16 cellular contexts compared by ENCODE assay signal in the genomic region with DNA sequence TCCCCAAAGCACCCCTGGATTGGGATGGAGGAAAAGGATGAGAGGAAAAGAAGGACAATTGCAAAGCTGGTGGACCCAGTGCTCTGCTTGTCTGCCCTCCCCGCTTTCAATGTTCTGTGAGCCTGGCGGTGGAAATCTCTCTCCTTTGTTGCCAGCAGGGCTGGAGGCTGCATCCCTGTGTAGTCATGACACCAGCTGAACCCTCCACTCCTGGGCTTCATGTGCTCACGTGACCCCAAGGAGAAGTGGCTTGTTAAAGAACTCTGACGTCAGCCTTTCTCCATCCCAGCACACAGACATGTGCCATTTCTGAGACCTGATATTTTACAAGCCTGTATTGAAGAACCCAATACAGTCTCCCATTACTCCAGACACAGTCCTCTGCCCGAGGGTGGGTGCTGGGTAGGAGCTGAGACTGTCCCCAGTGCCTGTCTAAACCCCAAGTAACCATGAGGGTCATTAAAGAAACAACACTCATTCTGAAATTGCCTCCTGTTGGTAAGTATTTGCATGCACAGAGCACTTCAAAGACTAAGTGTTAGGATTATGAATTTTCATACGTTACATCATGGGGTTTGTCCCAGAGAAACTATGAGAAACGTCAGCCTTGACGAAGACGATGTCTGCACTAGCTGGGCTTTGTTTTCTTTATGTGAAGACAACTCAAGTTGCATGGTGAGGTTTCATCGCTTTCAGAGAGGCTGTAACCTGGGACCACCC. TPM values are rescaled to one million over a fixed set of nuclear protein-coding genes. Genes with fewer than 3 reads are reported as not detected.
DNase-seq lines count a peak whose midpoint lies in the region; ATAC-seq and TF ChIP-seq lines count a peak whose summit lies in the region.
"Had no signal": no experiment of that assay in that cellular context is flagged by ENCODE, and none has a peak within 500 bp of the region (broad histone marks: within the 10 kb centered on the region; RNA-seq: fewer than 3 reads in every experiment).

No MANE protein-coding gene starts in this region.

- H4K20me1 ChIP-seq in IMR-90 (ENCODE audit: insufficient read depth, low read length): no peaks in the 10 kb centered on the region

- no peak overlapping the region for H3K18ac ChIP-seq in IMR-90 (ENCODE audit: low read depth, low read length)

- BruUV-seq in IMR-90 (replicated peaks; lab: Mats Ljungman, UMichigan): no TSS peak

- no peak overlapping the region for H3K4me3 Mint-ChIP-seq in neural crest cell
- H3K4me3 Mint-ChIP-seq: activated CD4-positive, alpha-beta memory T cell treated with anti-CD3 and anti-CD28 coated beads, Interleukin-2, amount 10 ng/mL, durations not matched to agents 7 days and 5 days; T-helper 17 cell had no signal

- H3K27me3 ChIP-seq in IMR-90 (ENCODE audit: control insufficient read depth, insufficient read depth, low read length) (peaks cover 13% of the 10 kb centered on the region), RWPE2 (ENCODE audit: insufficient read depth, poor library complexity, severe bottlenecking) (no peaks in the 10 kb centered on the region), foreskin keratinocyte (peaks cover 26% of the 10 kb centered on the region)
- H3K27me3 ChIP-seq: dorsolateral prefrontal cortex, gastroesophageal sphincter, ovary had no signal

- no peaks in the 10 kb centered on the region for H3K9me3 Mint-ChIP-seq in neural crest cell
- H3K9me3 Mint-ChIP-seq: activated CD4-positive, alpha-beta memory T cell treated with anti-CD3 and anti-CD28 coated beads, Interleukin-2, amount 10 ng/mL, durations not matched to agents 7 days and 5 days had no signal

- DNase-seq in NOMO-1 treated with DMSO at 0.1 percent for 48 hours (lab: John Stamatoyannopoulos, UW; ENCODE audit: unreplicated experiment) (peak; percentile 6), NOMO-1 (lab: John Stamatoyannopoulos, UW; ENCODE audit: unreplicated experiment in 2 of 2) (no peak), IMR-90 (peak; percentile 5), RWPE2 (ENCODE audit: low spot score) (peak; percentile 26), neural crest cell (ENCODE audit: low read depth, low spot score) (no peak), foreskin keratinocyte (no peak), HUDEP-2 (lab: John Stamatoyannopoulos, UW; ENCODE audit: unreplicated experiment in 76 of 76) (no peak)
- DNase-seq: activated CD4-positive, alpha-beta memory T cell treated with anti-CD3 and anti-CD28 coated beads, Interleukin-2, amount 10 ng/mL, durations not matched to agents 7 days and 5 days; dorsolateral prefrontal cortex; GF-D8; NCI-H526 treated with DMSO at 0.1 percent for 48 hours; ovary; stimulated activated naive CD4-positive, alpha-beta T cell; T-helper 17 cell had no signal

- H3K4me1 ChIP-seq in IMR-90 (ENCODE audit: control insufficient read depth, insufficient read depth, low read length): no peaks in the 10 kb centered on the region
- H3K4me1 ChIP-seq in RWPE2 (ENCODE audit: insufficient read depth, poor library complexity, severe bottlenecking): no peaks in the 10 kb centered on the region
- no peaks in the 10 kb centered on the region for H3K4me1 ChIP-seq in foreskin keratinocyte
- H3K4me1 ChIP-seq: gastroesophageal sphincter had no signal

- H3K27me3 Mint-ChIP-seq in neural crest cell (ENCODE audit: low read depth): no peaks in the 10 kb centered on the region

- no peak overlapping the region for H4K91ac ChIP-seq in IMR-90 (ENCODE audit: insufficient read depth, low read depth, low read length)

- no peak overlapping the region for H2BK5ac ChIP-seq in IMR-90 (ENCODE audit: low read depth, low read length, poor library complexity, severe bottlenecking)

- no peak overlapping the region for H2AFZ ChIP-seq in IMR-90 (replicated peaks; ENCODE audit: low read length, poor library complexity)

- H2BK120ac ChIP-seq in IMR-90 (ENCODE audit: low read depth, low read length): no peak overlapping the region

- intact Hi-C loops in IMR-90 (cut with micrococcal nuclease): no loop called here

- in situ Hi-C loops in IMR-90 (cut with MboI; ENCODE audit: low sequenced_read_pairs): no loop called here

- ATAC-seq in IMR-90 (ENCODE audit: low read depth): no peak
- no peak; the same call in 2 of the 3 replicates for ATAC-seq in RWPE2 (ENCODE audit: low read depth)
- no peak for ATAC-seq in foreskin keratinocyte
- no peak for ATAC-seq in HG03565 (IDR thresholded peaks at IDR 0.05; ENCODE audit: unreplicated experiment)
- ATAC-seq: gastroesophageal sphincter, T-helper 17 cell had no signal

- no peak overlapping the region for H3K56ac ChIP-seq in IMR-90 (ENCODE audit: extremely low read depth, insufficient read depth, low read length)

- TF ChIP-seq CTCF in IMR-90 (conservative IDR thresholded peaks at IDR 0.05; ENCODE audit: low read depth, low read length) (0 out of 2 replicates have a peak, but pooled peaks have one; percentile 1), RWPE2 (IDR thresholded peaks at IDR 0.05; ENCODE audit: poor library complexity, severe bottlenecking) (no peak), neural crest cell (conservative IDR thresholded peaks at IDR 0.05) (no peak), foreskin keratinocyte (conservative IDR thresholded peaks at IDR 0.05) (no peak)

- no peak overlapping the region for H3K4ac ChIP-seq in IMR-90 (ENCODE audit: low read depth, low read length)

- no peak overlapping the region for H3K27ac ChIP-seq in IMR-90 (ENCODE audit: insufficient read depth, low read length)
- no peak overlapping the region for H3K27ac ChIP-seq in RWPE2 (ENCODE audit: poor library complexity, severe bottlenecking)
- no peak overlapping the region for H3K27ac ChIP-seq in foreskin keratinocyte
- H3K27ac ChIP-seq: dorsolateral prefrontal cortex, gastroesophageal sphincter, ovary had no signal

- H4K8ac ChIP-seq in IMR-90 (ENCODE audit: low read depth in 2 of 2, low read length in 2 of 2): no peak overlapping the region

- H2AK5ac ChIP-seq in IMR-90 (ENCODE audit: low read depth, low read length): no peak overlapping the region

- TF ChIP-seq RAD21 in IMR-90 (IDR thresholded peaks at IDR 0.05; ENCODE audit: low read length): no peak

- peak overlapping the region; percentile 43 for H3K27ac Mint-ChIP-seq in neural crest cell (ENCODE audit: unreplicated experiment)
- H3K27ac Mint-ChIP-seq: activated CD4-positive, alpha-beta memory T cell treated with anti-CD3 and anti-CD28 coated beads, Interleukin-2, amount 10 ng/mL, durations not matched to agents 7 days and 5 days; T-helper 17 cell had no signal

- no peak overlapping the region for H2AK9ac ChIP-seq in IMR-90 (replicated peaks; ENCODE audit: low read depth, low read length, poor library complexity)

- H3K9ac ChIP-seq in IMR-90 (ENCODE audit: low read depth, low read length): no peak overlapping the region

- peaks cover 11% of the 10 kb centered on the region for H3K4me1 Mint-ChIP-seq in neural crest cell
- H3K4me1 Mint-ChIP-seq: activated CD4-positive, alpha-beta memory T cell treated with anti-CD3 and anti-CD28 coated beads, Interleukin-2, amount 10 ng/mL, durations not matched to agents 7 days and 5 days; T-helper 17 cell had no signal

- no peak overlapping the region for H4K5ac ChIP-seq in IMR-90 (ENCODE audit: low read depth, low read length)

- dilution Hi-C loops in IMR-90 (cut with HindIII; ENCODE audit: low sequenced_read_pairs, unreplicated experiment): no loop called here

- peaks cover 5% of the 10 kb centered on the region for H3K36me3 Mint-ChIP-seq in neural crest cell (ENCODE audit: low read depth)

- H3K36me3 ChIP-seq in IMR-90 (ENCODE audit: control insufficient read depth, insufficient read depth, low read length) (no peaks in the 10 kb centered on the region), RWPE2 (ENCODE audit: low read depth) (no peaks in the 10 kb centered on the region)
- H3K36me3 ChIP-seq: gastroesophageal sphincter, ovary had no signal

- 88% methylated on average over 3 of the region's 10 CpGs; no CpG with 5 or more reads in 1 of the 2 experiments for WGBS in IMR-90 (ENCODE audit: extremely low coverage in 2 of 2, insufficient read length in 1 of 2), 2 experiments

- TF ChIP-seq POLR2A in IMR-90 (IDR thresholded peaks at IDR 0.05; ENCODE audit: low read depth, low read length): no peak

- no peak overlapping the region for H3K4me2 ChIP-seq in IMR-90 (ENCODE audit: low read depth, low read length)

- no peaks in the 10 kb centered on the region for H3K79me1 ChIP-seq in IMR-90 (ENCODE audit: low read depth in 1 of 2, low read length in 2 of 2)

- CTCF ChIA-PET in IMR-90 (lab: Yijun Ruan, JAX): interaction anchor here (1.2 kb wide), 1 partner anchor 106 kb away, joined by 3 read pairs; no protein-coding TSS in a partner anchor

- no peak overlapping the region for H2BK20ac ChIP-seq in IMR-90 (ENCODE audit: low read depth, low read length)

- H3K23ac ChIP-seq in IMR-90 (ENCODE audit: low read depth, low read length): no peak overlapping the region

- POLR2A ChIA-PET in IMR-90 (lab: Charles Lee; ENCODE audit: unreplicated experiment): no interaction called here

- no peak overlapping the region for H3K4me3 ChIP-seq in IMR-90 (ENCODE audit: insufficient read depth, low read depth, low read length)
- no peak overlapping the region for H3K4me3 ChIP-seq in RWPE2 (ENCODE audit: severe bottlenecking)
- H3K4me3 ChIP-seq: dorsolateral prefrontal cortex, gastroesophageal sphincter, ovary had no signal

- H3K9me3 ChIP-seq in IMR-90 (ENCODE audit: control insufficient read depth, insufficient read depth, low read length) (no peaks in the 10 kb centered on the region), RWPE2 (ENCODE audit: severe bottlenecking) (no peaks in the 10 kb centered on the region)
- H3K9me3 ChIP-seq: gastroesophageal sphincter, ovary had no signal

- H3K14ac ChIP-seq in IMR-90 (replicated peaks; ENCODE audit: low read depth, low read length): no peak overlapping the region

- H3K9me1 ChIP-seq in IMR-90 (ENCODE audit: insufficient read depth, low read length): no peaks in the 10 kb centered on the region

- no peak overlapping the region for H2BK15ac ChIP-seq in IMR-90 (ENCODE audit: low read depth, low read length)

TF ChIP-seq in IMR-90, 13 proteins besides CTCF, POLR2A, EP300 and RAD21:
- TF ChIP-seq, protein P1, sequence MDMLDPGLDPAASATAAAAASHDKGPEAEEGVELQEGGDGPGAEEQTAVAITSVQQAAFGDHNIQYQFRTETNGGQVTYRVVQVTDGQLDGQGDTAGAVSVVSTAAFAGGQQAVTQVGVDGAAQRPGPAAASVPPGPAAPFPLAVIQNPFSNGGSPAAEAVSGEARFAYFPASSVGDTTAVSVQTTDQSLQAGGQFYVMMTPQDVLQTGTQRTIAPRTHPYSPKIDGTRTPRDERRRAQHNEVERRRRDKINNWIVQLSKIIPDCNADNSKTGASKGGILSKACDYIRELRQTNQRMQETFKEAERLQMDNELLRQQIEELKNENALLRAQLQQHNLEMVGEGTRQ (IDR thresholded peaks at IDR 0.05; ENCODE audit: low read depth, low read length): peak; percentile 59
- no peak for TF ChIP-seq BHLHE40 (IDR thresholded peaks at IDR 0.05; ENCODE audit: low read depth, low read length)

RNA-seq across cellular contexts. Expression of a gene that starts 21.7 kb away (rescaled TPM):
- 0.28 and 0.36 TPM in 2 replicates for total RNA-seq in IMR-90 (2012; rRNA removed)
- polyA plus RNA-seq in IMR-90 (2012; rRNA removed): 0.89 and 1.5 TPM in 2 replicates
- 1.5 and 1.7 TPM in 2 replicates for polyA plus RNA-seq in IMR-90 (2012; cell fraction: cytosol; rRNA removed)
- polyA plus RNA-seq in IMR-90 (2012; cell fraction: nucleus; rRNA removed; ENCODE audit: low replicate concordance): 1.6 and 1.7 TPM in 2 replicates
- total RNA-seq in neural crest cell: 18.5 and 20.1 TPM in 2 replicates
- total RNA-seq in foreskin keratinocyte: not detected in 2 replicates
- not detected in 2 replicates for polyA plus RNA-seq in foreskin keratinocyte
- total RNA-seq: activated CD4-positive, alpha-beta memory T cell treated with anti-CD3 and anti-CD28 coated beads, Interleukin-2, amount 10 ng/mL, durations not matched to agents 7 days and 5 days had no signal

Comparison
In these comparisons a context has a peak if more than half of its experiments do, and no peak if none do; other contexts are left out.
1. DNase-seq: peak in NOMO-1 treated with DMSO at 0.1 percent for 48 hours (single experiment), IMR-90 (single experiment) and RWPE2 (single experiment); none in NOMO-1 (0 of 2), neural crest cell (single experiment), foreskin keratinocyte (0 of 2) and HUDEP-2 (0 of 76).
2. RNA of a gene that starts 21.7 kb away (total RNA-seq): 18.5 to 20.1 TPM in neural crest cell; 0.28 to 0.36 TPM in IMR-90 and not detected in foreskin keratinocyte; every median in the first group is over 10 times any median in the second.